ENCODE assay signal across 16 cellular contexts in the genomic region with DNA sequence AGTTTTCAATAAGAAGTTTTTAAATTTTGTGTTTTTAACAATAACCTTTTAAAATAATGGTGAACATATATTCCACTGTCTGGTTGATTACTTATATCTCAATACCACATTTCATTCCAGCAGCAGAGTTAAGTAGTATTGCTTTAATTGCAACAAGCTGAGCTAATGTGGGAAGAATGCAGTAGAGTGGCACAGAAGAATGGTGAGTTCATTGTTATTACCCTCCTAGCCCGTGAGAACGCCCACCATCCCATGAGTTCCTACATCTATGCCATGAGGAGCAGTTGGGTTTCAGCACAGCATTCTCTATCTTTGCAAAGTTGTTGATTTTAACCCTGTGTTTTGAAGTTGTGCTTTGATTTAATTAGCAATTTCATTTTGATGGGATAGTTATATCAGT. TPM values are rescaled to one million over a fixed set of nuclear protein-coding genes. Genes with fewer than 3 reads are reported as not detected.
DNase-seq lines count a peak whose midpoint lies in the region; ATAC-seq and TF ChIP-seq lines count a peak whose summit lies in the region.
"Had no signal": no experiment of that assay in that cellular context is flagged by ENCODE, and none has a peak within 500 bp of the region (broad histone marks: within the 10 kb centered on the region; RNA-seq: fewer than 3 reads in every experiment).

No MANE protein-coding gene starts in this region.

- peaks cover 3% of the 10 kb centered on the region for H3K27me3 Mint-ChIP-seq in CD8-positive, alpha-beta T cell (ENCODE audit: low read depth)

- H3K4me1 ChIP-seq in CD8-positive, alpha-beta T cell (ENCODE audit: insufficient read depth, low read length) = no peaks in the 10 kb centered on the region
- H3K4me1 ChIP-seq in esophagus squamous epithelium = no peaks in the 10 kb centered on the region
- H3K4me1 ChIP-seq: uterus had no signal

- no peak overlapping the region for H3K27ac ChIP-seq in CD8-positive, alpha-beta T cell (ENCODE audit: low read depth, low read length)
- no peak overlapping the region for H3K27ac ChIP-seq in esophagus squamous epithelium
- H3K27ac ChIP-seq: uterus had no signal

- TF ChIP-seq POLR2A in esophagus squamous epithelium (IDR thresholded peaks at IDR 0.05) = no peak

- intact Hi-C loops in CD8-positive, alpha-beta T cell (cut with DNase I, micrococcal nuclease) = no loop called here
- intact Hi-C loops in esophagus squamous epithelium (cut with DNase I) = no loop called here

- 48 to 58% methylated on average over 2 of the region's 2 CpGs for WGBS in esophagus squamous epithelium, 2 donors

- H3K9me3 Mint-ChIP-seq in CD8-positive, alpha-beta T cell = no peaks in the 10 kb centered on the region
- H3K9me3 Mint-ChIP-seq: activated B cell treated with CpG ODN at 0.5 μM for 24 hours had no signal

- H3K27ac Mint-ChIP-seq in CD8-positive, alpha-beta T cell = no peak overlapping the region
- H3K27ac Mint-ChIP-seq: activated B cell treated with CpG ODN at 0.5 μM for 24 hours, B cell had no signal

- DNase-seq in A172 (ENCODE audit: low spot score) (peak; percentile 80), HCEC 1CT (peak; percentile 58), amniotic epithelial cell (ENCODE audit: low read depth) (peak; percentile 83), hepatic stellate cell (ENCODE audit: low spot score) (peak; percentile 56), esophagus squamous epithelium (lab: John Stamatoyannopoulos, UW) (no peak)
- no peak for DNase-seq in CD8-positive, alpha-beta T cell
- DNase-seq: activated B cell treated with CpG ODN at 0.5 μM for 24 hours; activated T-cell treated with anti-CD3 and anti-CD28 coated beads, Interleukin-2, amount 50 U/mL, for 1 hour; anterior cingulate cortex; left colon; NCI-H524 treated with DMSO at 0.1 percent for 48 hours; uterus had no signal

- no peaks in the 10 kb centered on the region for H3K27me3 ChIP-seq in CD8-positive, alpha-beta T cell (ENCODE audit: insufficient read depth, low read length)
- no peaks in the 10 kb centered on the region for H3K27me3 ChIP-seq in esophagus squamous epithelium
- H3K27me3 ChIP-seq: uterus had no signal

- no peak overlapping the region for H3K4me3 Mint-ChIP-seq in CD8-positive, alpha-beta T cell
- H3K4me3 Mint-ChIP-seq: activated B cell treated with CpG ODN at 0.5 μM for 24 hours, B cell had no signal

- H3K9me3 ChIP-seq in CD8-positive, alpha-beta T cell (ENCODE audit: low read length) = no peaks in the 10 kb centered on the region
- no peaks in the 10 kb centered on the region for H3K9me3 ChIP-seq in esophagus squamous epithelium
- H3K9me3 ChIP-seq: uterus had no signal

- no peak overlapping the region for H3K4me3 ChIP-seq in CD8-positive, alpha-beta T cell (ENCODE audit: low read depth, low read length)
- no peak overlapping the region for H3K4me3 ChIP-seq in esophagus squamous epithelium
- H3K4me3 ChIP-seq: uterus had no signal

- no peaks in the 10 kb centered on the region for H3K36me3 ChIP-seq in CD8-positive, alpha-beta T cell (ENCODE audit: insufficient read depth, low read length)
- no peaks in the 10 kb centered on the region for H3K36me3 ChIP-seq in esophagus squamous epithelium
- H3K36me3 ChIP-seq: uterus had no signal

- TF ChIP-seq CTCF in CD8-positive, alpha-beta T cell (IDR thresholded peaks at IDR 0.05) = no peak
- TF ChIP-seq CTCF in esophagus squamous epithelium (IDR thresholded peaks at IDR 0.05) = no peak

- no peaks in the 10 kb centered on the region for H3K4me1 Mint-ChIP-seq in CD8-positive, alpha-beta T cell (ENCODE audit: low read depth)
- H3K4me1 Mint-ChIP-seq: activated B cell treated with CpG ODN at 0.5 μM for 24 hours, B cell had no signal

- POLR2A ChIA-PET in CD8-positive, alpha-beta T cell (lab: Charles Lee) = no interaction called here

- no peaks in the 10 kb centered on the region for H3K36me3 Mint-ChIP-seq in CD8-positive, alpha-beta T cell

- CTCF ChIA-PET in CD8-positive, alpha-beta T cell (lab: Charles Lee) = no interaction called here

- no peak for ATAC-seq in CD8-positive, alpha-beta T cell
- ATAC-seq in GM19351 (IDR thresholded peaks at IDR 0.05; ENCODE audit: unreplicated experiment) = no peak
- no peak for ATAC-seq in esophagus mucosa
- ATAC-seq: left colon, Right ventricle myocardium inferior had no signal

RNA-seq across cellular contexts. Expression of a gene that starts 17.8 kb away (rescaled TPM):
- not detected in 2 replicates for total RNA-seq in A172 (2014; rRNA removed; shearing (Covaris generic))
- not detected for total RNA-seq in CD8-positive, alpha-beta T cell
- total RNA-seq in esophagus squamous epithelium (under 1 TPM; 0.13 to 0.38 (median 0.27) TPM), esophagus mucosa (0.56 TPM)
- total RNA-seq: activated B cell treated with CpG ODN at 0.5 μM for 24 hours, B cell, Right ventricle myocardium inferior had no signal

Comparison
In these comparisons a context has a peak if more than half of its experiments do, and no peak if none do; other contexts are left out.
1. DNase-seq: peak in A172 (single experiment), HCEC 1CT (single experiment), amniotic epithelial cell (single experiment) and hepatic stellate cell (single experiment); none in CD8-positive, alpha-beta T cell (0 of 7) and esophagus squamous epithelium (single experiment).